9 cellular contexts compared by ENCODE assay signal in genomic region chr20:58251979-58252591, GRCh38. TPM values are rescaled to one million over a fixed set of nuclear protein-coding genes. Genes with fewer than 3 reads are reported as not detected.
DNase-seq lines count a peak whose midpoint lies in the region; ATAC-seq and TF ChIP-seq lines count a peak whose summit lies in the region.
"Had no signal": no experiment of that assay in that cellular context is flagged by ENCODE, and none has a peak within 500 bp of the region (broad histone marks: within the 10 kb centered on the region; RNA-seq: fewer than 3 reads in every experiment).

No MANE protein-coding gene starts in this region.

- no peak overlapping the region for H3K18ac ChIP-seq in trophoblast cell (ENCODE audit: low read length)

- ATAC-seq in HG03108 (IDR thresholded peaks at IDR 0.05; ENCODE audit: unreplicated experiment) (no peak), GM18868 (IDR thresholded peaks at IDR 0.05; ENCODE audit: unreplicated experiment) (no peak)
- no peak for ATAC-seq in naive thymus-derived CD4-positive, alpha-beta T cell
- ATAC-seq: GM12878 had no signal

- H3K27me3 ChIP-seq in trophoblast cell (ENCODE audit: insufficient read depth, low read length): no peaks in the 10 kb centered on the region
- no peaks in the 10 kb centered on the region for H3K27me3 ChIP-seq in naive thymus-derived CD4-positive, alpha-beta T cell (ENCODE audit: control insufficient read depth in 2 of 2, insufficient read depth in 2 of 2, low read length in 2 of 2)

- WGBS in trophoblast cell (ENCODE audit: extremely low coverage, insufficient coverage, insufficient read length): no CpG with 5 or more reads among the region's 2 CpGs

- peak overlapping the region in 1 of 9 donors; percentile 15 for H3K27ac Mint-ChIP-seq in naive thymus-derived CD4-positive, alpha-beta T cell

- H3K23ac ChIP-seq in trophoblast cell (ENCODE audit: low read length): no peak overlapping the region

- no peaks in the 10 kb centered on the region for H3K4me1 ChIP-seq in trophoblast cell (ENCODE audit: control insufficient read depth in 1 of 2, insufficient read depth in 2 of 2, low read length in 2 of 2)
- H3K4me1 ChIP-seq in naive thymus-derived CD4-positive, alpha-beta T cell (ENCODE audit: control insufficient read depth in 2 of 2, insufficient read depth in 2 of 2, low read length in 2 of 2): no peaks in the 10 kb centered on the region

- no peak overlapping the region for H3K4me2 ChIP-seq in trophoblast cell (ENCODE audit: low read length)

- H3K4me3 Mint-ChIP-seq in naive thymus-derived CD4-positive, alpha-beta T cell: peak overlapping the region in 1 of 10 donors; percentile 19

- H3K4ac ChIP-seq in trophoblast cell (ENCODE audit: low read depth, low read length): no peak overlapping the region

- no peaks in the 10 kb centered on the region for H3K27me3 Mint-ChIP-seq in naive thymus-derived CD4-positive, alpha-beta T cell

- DNase-seq in NCI-H2029 (lab: John Stamatoyannopoulos, UW): peak; percentile 17
- DNase-seq in NCI-H2029 treated with DMSO at 0.1 percent for 48 hours (lab: John Stamatoyannopoulos, UW): no peak
- peak; percentile 93 for DNase-seq in NCI-H460 (ENCODE audit: extremely low read depth, low read depth)
- peak; percentile 94 for DNase-seq in choroid plexus epithelial cell (ENCODE audit: low read depth)
- DNase-seq in trophoblast cell: peak; percentile 26 to 71
- DNase-seq in naive thymus-derived CD4-positive, alpha-beta T cell: no peak

- CTCF ChIA-PET in naive thymus-derived CD4-positive, alpha-beta T cell (lab: Charles Lee): interaction anchor here (0.6 kb wide), 1 partner anchor 1269 kb away, joined by 3 read pairs; no protein-coding TSS in a partner anchor

- H3K36me3 ChIP-seq in trophoblast cell (ENCODE audit: control insufficient read depth in 1 of 2, insufficient read depth in 2 of 2, low read length in 2 of 2): peaks cover 6 to 9% of the 10 kb centered on the region in 2 experiments
- H3K36me3 ChIP-seq in naive thymus-derived CD4-positive, alpha-beta T cell (ENCODE audit: control insufficient read depth in 2 of 3, insufficient read depth in 3 of 3, low read length in 3 of 3): peaks cover 0 to 10% (median 0%) of the 10 kb centered on the region in 3 experiments

- peaks cover 5 to 40% (median 32%) of the 10 kb centered on the region in 5 donors for H3K36me3 Mint-ChIP-seq in naive thymus-derived CD4-positive, alpha-beta T cell

- H2AFZ ChIP-seq in trophoblast cell (ENCODE audit: insufficient read depth, low read length, poor library complexity): no peak overlapping the region

- intact Hi-C loops in naive thymus-derived CD4-positive, alpha-beta T cell (cut with micrococcal nuclease): loop anchor here in 1 of 2 donors (5.0 kb wide), 1 partner anchor 55 kb away; the partner anchor contains the start of gene RAB22A

- no peaks in the 10 kb centered on the region for H3K9me3 ChIP-seq in trophoblast cell (ENCODE audit: insufficient read depth, low read depth, low read length)
- no peaks in the 10 kb centered on the region for H3K9me3 ChIP-seq in naive thymus-derived CD4-positive, alpha-beta T cell (ENCODE audit: control insufficient read depth in 2 of 3, low read length in 3 of 3)

- H2BK120ac ChIP-seq in trophoblast cell (ENCODE audit: insufficient read depth, low read length, poor library complexity): no peak overlapping the region

- TF ChIP-seq CTCF in choroid plexus epithelial cell (conservative IDR thresholded peaks at IDR 0.05; ENCODE audit: low read depth, low read length): no peak

- H2AK5ac ChIP-seq in trophoblast cell (ENCODE audit: low read length): no peak overlapping the region

- H3K4me3 ChIP-seq in choroid plexus epithelial cell (ENCODE audit: low read depth, low read length) (no peak overlapping the region), trophoblast cell (ENCODE audit: low read depth, low read length) (no peak overlapping the region)
- H3K4me3 ChIP-seq in naive thymus-derived CD4-positive, alpha-beta T cell (ENCODE audit: low read length): no peak overlapping the region
- H3K4me3 ChIP-seq: GM12878 had no signal

- no peaks in the 10 kb centered on the region for H3K79me2 ChIP-seq in trophoblast cell (ENCODE audit: control insufficient read depth, insufficient read depth, low read length, poor library complexity)

- H2BK12ac ChIP-seq in trophoblast cell (ENCODE audit: low read length): no peak overlapping the region

- H3K14ac ChIP-seq in trophoblast cell (ENCODE audit: low read length): no peak overlapping the region

- no peak overlapping the region for H4K12ac ChIP-seq in trophoblast cell (ENCODE audit: low read depth, low read length)

- POLR2A ChIA-PET in naive thymus-derived CD4-positive, alpha-beta T cell (lab: Charles Lee): interaction anchor here (0.9 to 1.4 kb wide), 2 partner anchors 55 to 56 kb away, joined by 3 to 5 read pairs; no protein-coding TSS in a partner anchor

- peaks cover 0 to 38% (median 25%) of the 10 kb centered on the region in 7 donors for H3K4me1 Mint-ChIP-seq in naive thymus-derived CD4-positive, alpha-beta T cell

- H3K9ac ChIP-seq in trophoblast cell (ENCODE audit: low read length): no peak overlapping the region

- no peak overlapping the region for H2BK5ac ChIP-seq in trophoblast cell (ENCODE audit: low read depth, low read length, poor library complexity)

- no peak overlapping the region for H4K91ac ChIP-seq in trophoblast cell (ENCODE audit: low read depth, low read length)

- H3K27ac ChIP-seq in trophoblast cell (ENCODE audit: low read depth, low read length): no peak overlapping the region
- no peak overlapping the region for H3K27ac ChIP-seq in naive thymus-derived CD4-positive, alpha-beta T cell (ENCODE audit: low read depth, low read length)

- H4K8ac ChIP-seq in trophoblast cell (ENCODE audit: low read depth, low read length): no peak overlapping the region

- no peaks in the 10 kb centered on the region for H3K79me1 ChIP-seq in trophoblast cell (ENCODE audit: low read length)

- peaks cover 0 to 9% (median 0%) of the 10 kb centered on the region in 11 donors for H3K9me3 Mint-ChIP-seq in naive thymus-derived CD4-positive, alpha-beta T cell

RNA-seq across cellular contexts. Expression of gene ANKRD60, which starts 23.6 kb away (rescaled TPM):
- total RNA-seq in NCI-H460 (2014; rRNA removed; shearing (Covaris generic)): not detected in 2 replicates
- not detected in 2 replicates for polyA plus RNA-seq in NCI-H460 (2014; cell fraction: nucleus; rRNA removed)
- not detected in 2 replicates for polyA plus RNA-seq in trophoblast cell (2013)
- total RNA-seq in naive thymus-derived CD4-positive, alpha-beta T cell: not detected
- polyA plus RNA-seq in naive thymus-derived CD4-positive, alpha-beta T cell: not detected
- total RNA-seq: GM12878 had no signal
- polyA plus RNA-seq: GM12878 had no signal

RNA-seq across cellular contexts. Expression of gene RAB22A, which starts 57.4 kb away (rescaled TPM):
- total RNA-seq in NCI-H460 (2014; rRNA removed; shearing (Covaris generic)): 21.6 and 22.8 TPM in 2 replicates
- 8.0 and 10.6 TPM in 2 replicates for polyA plus RNA-seq in NCI-H460 (2014; cell fraction: nucleus; rRNA removed)
- 7.7 and 8.0 TPM in 2 replicates for polyA plus RNA-seq in trophoblast cell (2013)
- 10 to 100 TPM; 17.3 to 24.7 (median 17.8) TPM for total RNA-seq in naive thymus-derived CD4-positive, alpha-beta T cell
- polyA plus RNA-seq in naive thymus-derived CD4-positive, alpha-beta T cell: 10 to 100 TPM; 10.4 to 12.2 TPM

Comparison
In these comparisons a context has a peak if more than half of its experiments do, and no peak if none do; other contexts are left out.
1. DNase-seq: peak in NCI-H2029 (single experiment), NCI-H460 (single experiment), choroid plexus epithelial cell (single experiment) and trophoblast cell (2 of 2); none in NCI-H2029 treated with DMSO at 0.1 percent for 48 hours (single experiment) and naive thymus-derived CD4-positive, alpha-beta T cell (0 of 9).